ENCODE assay signal across 2 cellular contexts in genomic region chr1:94434339-94435092, GRCh38.
TF ChIP-seq lines count a peak whose summit lies in the region.

No MANE protein-coding gene starts in this region.

TF ChIP-seq in IMR-90, 13 proteins besides CTCF, POLR2A, EP300 and RAD21:
- TF ChIP-seq CEBPB (IDR thresholded peaks at IDR 0.05; ENCODE audit: low read depth, low read length) (peak; percentile 59; the same call in 1 of the 2 replicates), RCOR1 (IDR thresholded peaks at IDR 0.05; ENCODE audit: insufficient replicate concordance, low read length) (no peak)

TF ChIP-seq in K562, 482 proteins besides CTCF, POLR2A, EP300 and RAD21:
- TF ChIP-seq NFIX (CRISPR knock-in tag; IDR thresholded peaks at IDR 0.05; ENCODE audit: low read depth) (no peak), HNRNPK (IDR thresholded peaks at IDR 0.05; ENCODE audit: low read depth, low read length, poor library complexity, severe bottlenecking) (no peak), HNRNPL (IDR thresholded peaks at IDR 0.05; ENCODE audit: low read depth, low read length) (no peak), CEBPG (CRISPR knock-in tag; IDR thresholded peaks at IDR 0.05) (no peak), CEBPG (tag; conservative IDR thresholded peaks at IDR 0.05 in 1 of 2, IDR thresholded peaks at IDR 0.05 in 1 of 2) (peak in 1 of 2 experiments; percentile 87; a peak in 2 of 4 replicates), TRIM24 (IDR thresholded peaks at IDR 0.05) (peak in 1 of 2 experiments; percentile 52; a peak in 1 of 4 replicates), SREBF2 (CRISPR knock-in tag; IDR thresholded peaks at IDR 0.05) (no peak), GABPB1 (CRISPR knock-in tag; IDR thresholded peaks at IDR 0.05) (no peak), CEBPZ (IDR thresholded peaks at IDR 0.05; ENCODE audit: borderline replicate concordance, low read depth, low read length) (no peak), FOSL1 (tag; conservative IDR thresholded peaks at IDR 0.05) (no peak), C11orf30 (IDR thresholded peaks at IDR 0.05; ENCODE audit: low read depth) (peak; percentile 35; the same call in 1 of the 2 replicates), MCM7 (IDR thresholded peaks at IDR 0.05) (no peak)
